In genomic region chr5:172772112-172772906, GRCh38 we compare ENCODE assay signal across 8 cellular contexts. TPM values are rescaled to one million over a fixed set of nuclear protein-coding genes. Genes with fewer than 3 reads are reported as not detected.
DNase-seq lines count a peak whose midpoint lies in the region; ATAC-seq and TF ChIP-seq lines count a peak whose summit lies in the region.

No MANE protein-coding gene starts in this region.

- H3K4me3 ChIP-seq in BLaER1 treated with 17β-estradiol and CSF1 and Interleukin-3, amounts not matched to agents 10 nM and 100 nM = peak overlapping the region; percentile 50 to 95 (median 88)
- H3K4me3 ChIP-seq in HUES64 (ENCODE audit: low read length) = peak overlapping the region; percentile 87
- H3K4me3 ChIP-seq in neuron (ENCODE audit: low read length) = peak overlapping the region; percentile 92

- peak overlapping the region; percentile 82 for H2AFZ ChIP-seq in neuron (ENCODE audit: low read depth, low read length)

- peaks cover 24 to 28% (median 25%) of the 10 kb centered on the region in 11 experiments for H3K36me3 ChIP-seq in BLaER1 treated with 17β-estradiol and CSF1 and Interleukin-3, amounts not matched to agents 10 nM and 100 nM
- peaks cover 23% of the 10 kb centered on the region for H3K36me3 ChIP-seq in HUES64 (ENCODE audit: insufficient read depth, low read length)
- peaks cover 23% of the 10 kb centered on the region for H3K36me3 ChIP-seq in neuron (ENCODE audit: insufficient read depth, low read length)

- DNase-seq in SHP77 treated with DMSO at 0.1 percent for 48 hours (lab: John Stamatoyannopoulos, UW) (peak; percentile 86), activated gamma-delta T cell (lab: John Stamatoyannopoulos, UW) (peak; percentile 72), foreskin keratinocyte (peak; percentile 80 to 91), stromal cell of bone marrow (ENCODE audit: low read depth) (peak; percentile 79)

- peaks cover 30 to 37% (median 35%) of the 10 kb centered on the region in 11 experiments; a peak in 21 of 22 replicates for H4K20me1 ChIP-seq in BLaER1 treated with 17β-estradiol and CSF1 and Interleukin-3, amounts not matched to agents 10 nM and 100 nM

- TF ChIP-seq CTCF in foreskin keratinocyte (conservative IDR thresholded peaks at IDR 0.05) = peak; percentile 89

- ATAC-seq in GM19438 (IDR thresholded peaks at IDR 0.05; ENCODE audit: low read depth, unreplicated experiment) (peak; percentile 32), foreskin keratinocyte (peak; percentile 31)

- H3K4me2 ChIP-seq in BLaER1 treated with 17β-estradiol and CSF1 and Interleukin-3, amounts not matched to agents 10 nM and 100 nM = peak overlapping the region; percentile 89 to 99 (median 96)

- H3K4me1 ChIP-seq in BLaER1 treated with 17β-estradiol and CSF1 and Interleukin-3, amounts not matched to agents 10 nM and 100 nM = peaks cover 74 to 83% (median 81%) of the 10 kb centered on the region in 10 experiments
- H3K4me1 ChIP-seq in HUES64 (ENCODE audit: insufficient read depth, low read length) (peaks cover 12% of the 10 kb centered on the region; the same call in 1 of the 2 replicates), foreskin keratinocyte (peaks cover 5% of the 10 kb centered on the region), neuron (ENCODE audit: insufficient read depth, low read length) (peaks cover 35% of the 10 kb centered on the region)

- no peaks in the 10 kb centered on the region for H3K9me3 ChIP-seq in BLaER1 treated with 17β-estradiol and CSF1 and Interleukin-3, amounts not matched to agents 10 nM and 100 nM (replicated peaks in 1 of 11)
- H3K9me3 ChIP-seq in HUES64 (ENCODE audit: insufficient read depth, low read depth, low read length) = no peaks in the 10 kb centered on the region
- no peaks in the 10 kb centered on the region for H3K9me3 ChIP-seq in neuron (ENCODE audit: low read length)

- H3K27ac ChIP-seq in BLaER1 treated with 17β-estradiol and CSF1 and Interleukin-3, amounts not matched to agents 10 nM and 100 nM = peak overlapping the region; percentile 94 to 100 (median 99)
- H3K27ac ChIP-seq in HUES64 (ENCODE audit: low read depth, low read length) (no peak overlapping the region; the same call in 1 of the 2 replicates), foreskin keratinocyte (peak overlapping the region; percentile 98)

- 5% methylated on average over 49 of the region's 50 CpGs for WGBS in HUES64

- H3K27me3 ChIP-seq in BLaER1 treated with 17β-estradiol and CSF1 and Interleukin-3, amounts not matched to agents 10 nM and 100 nM = no peaks in the 10 kb centered on the region
- H3K27me3 ChIP-seq in HUES64 (ENCODE audit: insufficient read depth, low read length) (peaks cover 31% of the 10 kb centered on the region), foreskin keratinocyte (no peaks in the 10 kb centered on the region), neuron (ENCODE audit: insufficient read depth, low read length) (no peaks in the 10 kb centered on the region)

- peak overlapping the region; percentile 95 to 100 (median 99) for H3K9ac ChIP-seq in BLaER1 treated with 17β-estradiol and CSF1 and Interleukin-3, amounts not matched to agents 10 nM and 100 nM
- peak overlapping the region; percentile 19; the same call in 1 of the 2 replicates for H3K9ac ChIP-seq in HUES64 (ENCODE audit: low read depth, low read length)

RNA-seq across cellular contexts. Expression of gene DUSP1, which starts 1.3 kb away (rescaled TPM):
- 6.8 TPM for polyA plus RNA-seq in HUES64 (2013, experiment 1 of 2)
- 6.7 TPM for polyA plus RNA-seq in HUES64 (2013, experiment 2 of 2)
- total RNA-seq in foreskin keratinocyte = 10.2 and 14.2 TPM in 2 replicates
- 6.2 and 10.7 TPM in 2 replicates for polyA plus RNA-seq in foreskin keratinocyte
